15 cellular contexts compared by ENCODE assay signal in the genomic region with DNA sequence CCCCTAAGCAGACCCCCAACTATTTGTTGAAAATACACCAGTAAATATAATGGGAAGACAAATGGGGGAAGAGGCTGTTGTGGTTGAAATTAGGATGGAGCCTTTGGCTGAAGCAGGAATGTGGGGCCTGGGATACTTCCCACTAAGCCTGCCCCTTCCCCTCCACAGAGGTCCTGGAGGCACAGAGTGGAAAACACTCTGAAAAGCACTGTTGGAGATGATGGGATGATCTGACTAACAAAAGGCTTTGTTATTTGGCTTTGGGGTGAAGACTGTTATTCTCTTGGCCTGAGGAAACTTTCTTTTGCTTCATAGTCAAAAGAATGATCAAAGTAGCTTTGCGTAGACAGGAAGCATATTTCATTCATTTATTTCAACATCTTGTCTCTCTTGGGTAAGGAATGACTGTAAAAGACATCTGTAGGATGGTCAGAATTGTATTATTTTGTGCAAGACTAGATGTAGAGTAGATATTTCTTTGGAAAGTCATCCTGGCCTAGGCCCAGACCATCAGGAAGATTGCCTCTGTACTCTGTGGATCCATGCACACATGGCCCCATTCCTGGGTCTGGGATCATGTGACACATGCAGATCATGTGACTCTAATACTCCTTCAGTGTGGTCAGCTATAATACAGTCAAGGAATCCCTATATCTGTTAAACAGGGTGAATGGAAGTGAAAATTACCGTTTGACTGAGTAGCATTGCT.
DNase-seq lines count a peak whose midpoint lies in the region; ATAC-seq and TF ChIP-seq lines count a peak whose summit lies in the region.
"Had no signal": no experiment of that assay in that cellular context is flagged by ENCODE, and none has a peak within 500 bp of the region (broad histone marks: within the 10 kb centered on the region; RNA-seq: fewer than 3 reads in every experiment).

No MANE protein-coding gene starts in this region.

- peak overlapping the region; percentile 32 for H3K27ac ChIP-seq in skeletal muscle tissue (ENCODE audit: low read depth, low read length)
- H3K27ac ChIP-seq: hepatocyte, SJCRH30, vagina, VCaP had no signal

- no peaks in the 10 kb centered on the region for H3K27me3 Mint-ChIP-seq in T-cell
- H3K27me3 Mint-ChIP-seq in activated CD4-positive, alpha-beta T cell treated with anti-CD3 and anti-CD28 coated beads, Interleukin-2, amount 10 ng/mL, durations not matched to agents 24 days and 14 days = peaks cover 20% of the 10 kb centered on the region

- H3K4me1 Mint-ChIP-seq in T-cell = peaks cover 51 to 57% (median 54%) of the 10 kb centered on the region in 3 donors
- H3K4me1 Mint-ChIP-seq in activated CD4-positive, alpha-beta T cell treated with anti-CD3 and anti-CD28 coated beads, Interleukin-2, amount 10 ng/mL, durations not matched to agents 24 days and 14 days = peaks cover 34% of the 10 kb centered on the region

- no peaks in the 10 kb centered on the region for H3K9me3 Mint-ChIP-seq in activated naive CD4-positive, alpha-beta T cell treated with anti-CD3 and anti-CD28 coated beads, Interleukin-2, amount 50 U/mL, for 72 hours
- H3K9me3 Mint-ChIP-seq in T-cell = no peaks in the 10 kb centered on the region
- no peaks in the 10 kb centered on the region for H3K9me3 Mint-ChIP-seq in activated CD4-positive, alpha-beta T cell treated with anti-CD3 and anti-CD28 coated beads, Interleukin-2, amount 10 ng/mL, durations not matched to agents 24 days and 14 days

- no peaks in the 10 kb centered on the region for H3K36me3 ChIP-seq in skeletal muscle tissue (ENCODE audit: control insufficient read depth in 3 of 3, insufficient read depth in 3 of 3, low read length in 3 of 3)
- H3K36me3 ChIP-seq: SJCRH30, vagina had no signal

- no peaks in the 10 kb centered on the region for H3K9me3 ChIP-seq in skeletal muscle tissue (ENCODE audit: control insufficient read depth in 3 of 3, low read length in 3 of 3)
- H3K9me3 ChIP-seq: SJCRH30, vagina had no signal

- peak overlapping the region in 1 of 3 donors; percentile 69 for H3K4me3 Mint-ChIP-seq in T-cell
- no peak overlapping the region for H3K4me3 Mint-ChIP-seq in activated CD4-positive, alpha-beta T cell treated with anti-CD3 and anti-CD28 coated beads, Interleukin-2, amount 10 ng/mL, durations not matched to agents 24 days and 14 days

- H3K27me3 ChIP-seq in skeletal muscle tissue (ENCODE audit: control insufficient read depth in 3 of 3, insufficient read depth in 3 of 3, low read length in 3 of 3) = no peaks in the 10 kb centered on the region
- H3K27me3 ChIP-seq: hepatocyte, SJCRH30, vagina had no signal

- no peaks in the 10 kb centered on the region for H3K4me1 ChIP-seq in skeletal muscle tissue (ENCODE audit: control insufficient read depth in 3 of 3, insufficient read depth in 3 of 3, low read length in 3 of 3)
- H3K4me1 ChIP-seq: SJCRH30, vagina had no signal

- CTCF ChIA-PET in T-cell (lab: Charles Lee) = no interaction called here

- intact Hi-C loops in activated CD4-positive, alpha-beta T cell treated with anti-CD3 and anti-CD28 coated beads, Interleukin-2, amount 10 ng/mL, durations not matched to agents 24 days and 14 days (cut with micrococcal nuclease) = loop anchor here (2.0 kb wide), 1 partner anchor 109 kb away; no protein-coding TSS in a partner anchor

- no peak for TF ChIP-seq CTCF in foreskin fibroblast (IDR thresholded peaks at IDR 0.05; ENCODE audit: low read depth, low read length)

- H3K36me3 Mint-ChIP-seq in activated naive CD4-positive, alpha-beta T cell treated with anti-CD3 and anti-CD28 coated beads, Interleukin-2, amount 50 U/mL, for 72 hours = no peaks in the 10 kb centered on the region
- no peaks in the 10 kb centered on the region for H3K36me3 Mint-ChIP-seq in T-cell
- no peaks in the 10 kb centered on the region for H3K36me3 Mint-ChIP-seq in activated CD4-positive, alpha-beta T cell treated with anti-CD3 and anti-CD28 coated beads, Interleukin-2, amount 10 ng/mL, durations not matched to agents 24 days and 14 days (ENCODE audit: low read depth)

- DNase-seq in activated naive CD4-positive, alpha-beta T cell treated with anti-CD3 and anti-CD28 coated beads, Interleukin-2, amount 50 U/mL, for 72 hours (ENCODE audit: low spot score in 2 of 2) = no peak
- DNase-seq in activated naive CD4-positive, alpha-beta T cell (lab: John Stamatoyannopoulos, UW) = no peak
- DNase-seq in T-cell = no peak
- peak; percentile 12 to 59 for DNase-seq in foreskin fibroblast
- DNase-seq in activated CD8-positive, alpha-beta memory T cell treated with anti-CD3 and anti-CD28 coated beads, Interleukin-2, amount 50 U/mL, for 48 hours = no peak
- no peak for DNase-seq in activated CD4-positive, alpha-beta T cell treated with anti-CD3 and anti-CD28 coated beads, Interleukin-2, amount 10 ng/mL, durations not matched to agents 24 days and 14 days
- no peak for DNase-seq in DMS53 (lab: John Stamatoyannopoulos, UW)
- DNase-seq: ACHN; NCI-H2081 treated with DMSO at 0.1 percent for 48 hours; SJCRH30; stimulated activated CD4-positive, alpha-beta T cell treated with anti-CD3 and anti-CD28 coated beads, Interleukin-2, amount 100 ng/mL, for 48 hours had no signal

- H3K4me3 ChIP-seq in foreskin fibroblast (ENCODE audit: low read depth in 1 of 2, low read length in 2 of 2) (no peak overlapping the region), skeletal muscle tissue (ENCODE audit: low read length in 3 of 3) (no peak overlapping the region)
- H3K4me3 ChIP-seq: hepatocyte, SJCRH30, vagina had no signal

- H3K27ac Mint-ChIP-seq in activated naive CD4-positive, alpha-beta T cell treated with anti-CD3 and anti-CD28 coated beads, Interleukin-2, amount 50 U/mL, for 72 hours = peak overlapping the region; percentile 17 to 84
- H3K27ac Mint-ChIP-seq in T-cell = peak overlapping the region; percentile 91 to 95
- H3K27ac Mint-ChIP-seq in activated CD4-positive, alpha-beta T cell treated with anti-CD3 and anti-CD28 coated beads, Interleukin-2, amount 10 ng/mL, durations not matched to agents 24 days and 14 days = no peak overlapping the region

- peak; percentile 12 to 13 for ATAC-seq in activated naive CD4-positive, alpha-beta T cell treated with anti-CD3 and anti-CD28 coated beads, Interleukin-2, amount 50 U/mL, for 72 hours
- ATAC-seq in T-cell (replicated peaks in 1 of 4) = no peak

- H3K9ac ChIP-seq in skeletal muscle tissue (ENCODE audit: low read depth in 1 of 3, low read length in 3 of 3) = no peak overlapping the region

- POLR2A ChIA-PET in T-cell (lab: Charles Lee) = no interaction called here

Comparison
In these comparisons a context has a peak if more than half of its experiments do, and no peak if none do; other contexts are left out.
1. ATAC-seq: peak in activated naive CD4-positive, alpha-beta T cell treated with anti-CD3 and anti-CD28 coated beads, Interleukin-2, amount 50 U/mL, for 72 hours (2 of 2); none in T-cell (0 of 4).
2. DNase-seq: peak in foreskin fibroblast (2 of 2); none in activated naive CD4-positive, alpha-beta T cell treated with anti-CD3 and anti-CD28 coated beads, Interleukin-2, amount 50 U/mL, for 72 hours (0 of 2), activated naive CD4-positive, alpha-beta T cell (0 of 4), T-cell (0 of 34), activated CD8-positive, alpha-beta memory T cell treated with anti-CD3 and anti-CD28 coated beads, Interleukin-2, amount 50 U/mL, for 48 hours (single experiment), activated CD4-positive, alpha-beta T cell treated with anti-CD3 and anti-CD28 coated beads, Interleukin-2, amount 10 ng/mL, durations not matched to agents 24 days and 14 days (single experiment) and DMS53 (single experiment).